Comparison of ENCODE assay signal across 1 cellular context in genomic region chr12:19412844-19413243, GRCh38.
TF ChIP-seq lines count a peak whose summit lies in the region.

No MANE protein-coding gene starts in this region.

TF ChIP-seq in GM23338, 12 proteins besides CTCF, POLR2A, EP300 and RAD21 (continued from another document):
- TF ChIP-seq ZNF462 (CRISPR knock-in tag; IDR thresholded peaks at IDR 0.05) (no peak), NANOG (IDR thresholded peaks at IDR 0.05; ENCODE audit: borderline replicate concordance) (no peak), ZNF331 (CRISPR knock-in tag; IDR thresholded peaks at IDR 0.05; ENCODE audit: low read depth) (no peak), POLR2AphosphoS5 (IDR thresholded peaks at IDR 0.05; ENCODE audit: low read depth) (no peak), JUNB (IDR thresholded peaks at IDR 0.05; ENCODE audit: unreplicated experiment) (no peak)
- TF ChIP-seq, protein P1, sequence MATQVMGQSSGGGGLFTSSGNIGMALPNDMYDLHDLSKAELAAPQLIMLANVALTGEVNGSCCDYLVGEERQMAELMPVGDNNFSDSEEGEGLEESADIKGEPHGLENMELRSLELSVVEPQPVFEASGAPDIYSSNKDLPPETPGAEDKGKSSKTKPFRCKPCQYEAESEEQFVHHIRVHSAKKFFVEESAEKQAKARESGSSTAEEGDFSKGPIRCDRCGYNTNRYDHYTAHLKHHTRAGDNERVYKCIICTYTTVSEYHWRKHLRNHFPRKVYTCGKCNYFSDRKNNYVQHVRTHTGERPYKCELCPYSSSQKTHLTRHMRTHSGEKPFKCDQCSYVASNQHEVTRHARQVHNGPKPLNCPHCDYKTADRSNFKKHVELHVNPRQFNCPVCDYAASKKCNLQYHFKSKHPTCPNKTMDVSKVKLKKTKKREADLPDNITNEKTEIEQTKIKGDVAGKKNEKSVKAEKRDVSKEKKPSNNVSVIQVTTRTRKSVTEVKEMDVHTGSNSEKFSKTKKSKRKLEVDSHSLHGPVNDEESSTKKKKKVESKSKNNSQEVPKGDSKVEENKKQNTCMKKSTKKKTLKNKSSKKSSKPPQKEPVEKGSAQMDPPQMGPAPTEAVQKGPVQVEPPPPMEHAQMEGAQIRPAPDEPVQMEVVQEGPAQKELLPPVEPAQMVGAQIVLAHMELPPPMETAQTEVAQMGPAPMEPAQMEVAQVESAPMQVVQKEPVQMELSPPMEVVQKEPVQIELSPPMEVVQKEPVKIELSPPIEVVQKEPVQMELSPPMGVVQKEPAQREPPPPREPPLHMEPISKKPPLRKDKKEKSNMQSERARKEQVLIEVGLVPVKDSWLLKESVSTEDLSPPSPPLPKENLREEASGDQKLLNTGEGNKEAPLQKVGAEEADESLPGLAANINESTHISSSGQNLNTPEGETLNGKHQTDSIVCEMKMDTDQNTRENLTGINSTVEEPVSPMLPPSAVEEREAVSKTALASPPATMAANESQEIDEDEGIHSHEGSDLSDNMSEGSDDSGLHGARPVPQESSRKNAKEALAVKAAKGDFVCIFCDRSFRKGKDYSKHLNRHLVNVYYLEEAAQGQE (IDR thresholded peaks at IDR 0.05; ENCODE audit: unreplicated experiment) = no peak
